Comparison of ENCODE assay signal across 18 cellular contexts in genomic region chr16:89040861-89041570, GRCh38.
"Had no signal": no experiment of that assay in that cellular context is flagged by ENCODE, and none has a peak within 500 bp of the region (broad histone marks: within the 10 kb centered on the region; RNA-seq: fewer than 3 reads in every experiment).

No MANE protein-coding gene starts in this region.

- H3K4me3 Mint-ChIP-seq: activated naive CD4-positive, alpha-beta T cell treated with anti-CD3 and anti-CD28 coated beads, Interleukin-2, amount 50 U/mL, for 24 hours; activated T-cell treated with anti-CD3 and anti-CD28 coated beads, Interleukin-2, amount 50 U/mL, for 72 hours; effector memory CD8-positive, alpha-beta T cell; naive B cell had no signal

- H3K4me3 ChIP-seq: cardiac muscle cell, hepatocyte, pancreas, stomach, upper lobe of left lung had no signal

- H2AFZ ChIP-seq: hepatocyte had no signal

- H3K9me3 Mint-ChIP-seq: activated naive CD4-positive, alpha-beta T cell treated with anti-CD3 and anti-CD28 coated beads, Interleukin-2, amount 50 U/mL, for 24 hours had no signal

- H3K27me3 Mint-ChIP-seq: activated naive CD4-positive, alpha-beta T cell treated with anti-CD3 and anti-CD28 coated beads, Interleukin-2, amount 50 U/mL, for 24 hours had no signal

- H3K36me3 Mint-ChIP-seq: activated naive CD4-positive, alpha-beta T cell treated with anti-CD3 and anti-CD28 coated beads, Interleukin-2, amount 50 U/mL, for 24 hours had no signal

- H3K4me1 Mint-ChIP-seq: activated naive CD4-positive, alpha-beta T cell treated with anti-CD3 and anti-CD28 coated beads, Interleukin-2, amount 50 U/mL, for 24 hours had no signal

- H3K27ac ChIP-seq: cardiac muscle cell, hepatocyte, pancreas, stomach, upper lobe of left lung, WERI-Rb-1 had no signal

- ATAC-seq: activated T-cell treated with anti-CD3 and anti-CD28 coated beads, Interleukin-2, amount 50 U/mL, for 72 hours; effector memory CD8-positive, alpha-beta T cell; left colon; pancreas had no signal

- H3K4me1 ChIP-seq: pancreas, stomach, upper lobe of left lung had no signal

- H3K36me3 ChIP-seq: cardiac muscle cell, pancreas, stomach, upper lobe of left lung, WERI-Rb-1 had no signal

- H3K4me2 ChIP-seq: hepatocyte had no signal

- H3K9me3 ChIP-seq: pancreas, stomach, upper lobe of left lung had no signal

- H3K27me3 ChIP-seq: cardiac muscle cell, hepatocyte, pancreas had no signal

- DNase-seq: activated CD4-positive, alpha-beta T cell treated with anti-CD3 and anti-CD28 coated beads for 1 hour; activated CD8-positive, alpha-beta memory T cell treated with anti-CD3 and anti-CD28 coated beads for 24 hours; activated CD8-positive, alpha-beta memory T cell treated with anti-CD3 and anti-CD28 coated beads, Interleukin-2, amount 50 U/mL, for 48 hours; activated gamma-delta T cell; activated T-cell treated with anti-CD3 and anti-CD28 coated beads, Interleukin-2, amount 50 U/mL, for 72 hours; effector memory CD8-positive, alpha-beta T cell; left colon; mammary epithelial cell; naive B cell; stimulated activated CD4-positive, alpha-beta T cell treated with anti-CD3 and anti-CD28 coated beads, Interleukin-12 subunit alpha, Interleukin-12 subunit beta, amount 100 ng/mL, for 4 hours; stimulated activated CD4-positive, alpha-beta T cell treated with anti-CD3 and anti-CD28 coated beads, Interleukin-1b, Interleukin-23, amount 100 ng/mL, for 48 hours; stomach; WERI-Rb-1 had no signal
